Comparison of ENCODE assay signal across 1 cellular context in the genomic region with DNA sequence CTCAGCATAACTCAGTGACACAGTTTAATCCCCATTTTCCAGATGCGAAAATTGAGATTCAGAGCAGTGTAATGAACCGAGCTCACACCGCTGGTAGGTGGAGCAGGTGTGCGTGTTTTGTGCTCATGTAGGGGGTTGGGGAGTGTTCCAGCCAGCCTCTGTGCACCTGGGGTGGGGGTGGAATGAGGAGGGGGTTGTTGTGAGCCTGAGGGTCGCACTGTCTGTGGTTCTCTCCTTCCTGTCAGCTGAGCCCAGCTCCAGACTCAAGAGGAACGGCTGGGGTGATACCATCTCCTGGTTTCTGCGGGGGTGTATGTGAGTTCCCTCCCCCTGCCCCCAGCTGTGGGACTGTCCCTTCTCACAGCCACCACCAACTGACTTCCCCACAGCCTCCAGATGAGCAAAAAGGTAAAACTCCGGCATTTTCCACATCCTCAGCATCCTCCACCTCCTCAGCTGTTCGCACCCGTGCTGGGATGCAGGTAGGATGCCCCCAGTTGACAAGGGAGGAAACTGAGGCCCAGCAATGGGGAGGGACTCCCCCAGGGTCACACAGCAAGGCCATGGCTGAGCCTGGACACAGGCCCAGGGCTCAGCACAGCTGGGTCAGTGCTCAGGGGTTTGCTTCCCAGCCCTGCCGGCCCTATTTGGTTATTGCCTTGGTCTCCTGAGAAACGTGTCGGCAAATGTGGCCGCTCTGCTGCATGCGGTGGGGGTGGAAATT.
TF ChIP-seq lines count a peak whose summit lies in the region.

No MANE protein-coding gene starts in this region.

TF ChIP-seq in GM12878, 131 proteins besides CTCF, POLR2A, EP300 and RAD21 (continued from another document and continues in another):
- TF ChIP-seq USF1 (IDR thresholded peaks at IDR 0.05; ENCODE audit: borderline replicate concordance, extremely low read length, insufficient read depth, low read depth, low read length) (no peak), GABPA (IDR thresholded peaks at IDR 0.05; ENCODE audit: low read depth) (no peak), FOXK2 (IDR thresholded peaks at IDR 0.05) (peak; percentile 94), ZBTB11 (CRISPR knock-in tag; IDR thresholded peaks at IDR 0.05) (no peak), CBX3 (IDR thresholded peaks at IDR 0.05; ENCODE audit: borderline replicate concordance, low read depth) (no peak), SREBF1 (IDR thresholded peaks at IDR 0.05; ENCODE audit: low read length) (peak; percentile 92), MTA3 (IDR thresholded peaks at IDR 0.05; ENCODE audit: borderline replicate concordance, low read length) (no peak), PAX5 (IDR thresholded peaks at IDR 0.05; ENCODE audit: borderline replicate concordance, low read depth, low read length) (0 out of 2 replicates have a peak, but pooled peaks have one; percentile 38), NR2C1 (IDR thresholded peaks at IDR 0.05) (no peak), TARDBP (IDR thresholded peaks at IDR 0.05; ENCODE audit: borderline replicate concordance) (no peak), HCFC1 (IDR thresholded peaks at IDR 0.05; ENCODE audit: low read length) (no peak), CEBPB (IDR thresholded peaks at IDR 0.05; ENCODE audit: borderline replicate concordance in 1 of 2, low read depth in 2 of 2, low read length in 2 of 2) (no peak), ZNF622 (IDR thresholded peaks at IDR 0.05) (no peak), CBFB (IDR thresholded peaks at IDR 0.05; ENCODE audit: low read depth) (0 out of 2 replicates have a peak, but pooled peaks have one; percentile 16), SIX5 (IDR thresholded peaks at IDR 0.05; ENCODE audit: low read depth, low read length, severe bottlenecking) (peak; percentile 25), SMAD1 (IDR thresholded peaks at IDR 0.05; ENCODE audit: low read depth, partially characterized antibody) (no peak), SRF (IDR thresholded peaks at IDR 0.05; ENCODE audit: low read depth in 2 of 2, low read length in 2 of 2) (no peak), IKZF2 (IDR thresholded peaks at IDR 0.05) (peak; percentile 26; a peak in 2 of 4 replicates), HDAC6 (IDR thresholded peaks at IDR 0.05; ENCODE audit: unreplicated experiment) (no peak), KLF5 (IDR thresholded peaks at IDR 0.05; ENCODE audit: partially characterized antibody) (peak; percentile 97), IRF3 (IDR thresholded peaks at IDR 0.05) (no peak), ATF7 (IDR thresholded peaks at IDR 0.05; ENCODE audit: low read depth) (peak; percentile 97), SP1 (IDR thresholded peaks at IDR 0.05; ENCODE audit: low read depth, low read length) (peak; percentile 35), CHD2 (IDR thresholded peaks at IDR 0.05; ENCODE audit: borderline replicate concordance, low read depth, low read length) (peak; percentile 25; the same call in 1 of the 2 replicates), TCF7 (IDR thresholded peaks at IDR 0.05; ENCODE audit: borderline replicate concordance) (no peak), RB1 (IDR thresholded peaks at IDR 0.05; ENCODE audit: borderline replicate concordance) (no peak), ZNF592 (IDR thresholded peaks at IDR 0.05) (no peak), STAT3 (IDR thresholded peaks at IDR 0.05; ENCODE audit: low read depth, low read length) (no peak), MYB (IDR thresholded peaks at IDR 0.05; ENCODE audit: borderline replicate concordance, low read depth, low read length) (no peak), ZNF207 (IDR thresholded peaks at IDR 0.05; ENCODE audit: borderline replicate concordance) (peak; percentile 47; the same call in 1 of the 2 replicates), MEF2B (IDR thresholded peaks at IDR 0.05; ENCODE audit: partially characterized antibody, poor library complexity, severe bottlenecking) (peak; percentile 51), RCOR1 (conservative IDR thresholded peaks at IDR 0.05; ENCODE audit: low read depth, low read length) (0 out of 2 replicates have a peak, but pooled peaks have one; percentile 75)
- TF ChIP-seq, protein P1, sequence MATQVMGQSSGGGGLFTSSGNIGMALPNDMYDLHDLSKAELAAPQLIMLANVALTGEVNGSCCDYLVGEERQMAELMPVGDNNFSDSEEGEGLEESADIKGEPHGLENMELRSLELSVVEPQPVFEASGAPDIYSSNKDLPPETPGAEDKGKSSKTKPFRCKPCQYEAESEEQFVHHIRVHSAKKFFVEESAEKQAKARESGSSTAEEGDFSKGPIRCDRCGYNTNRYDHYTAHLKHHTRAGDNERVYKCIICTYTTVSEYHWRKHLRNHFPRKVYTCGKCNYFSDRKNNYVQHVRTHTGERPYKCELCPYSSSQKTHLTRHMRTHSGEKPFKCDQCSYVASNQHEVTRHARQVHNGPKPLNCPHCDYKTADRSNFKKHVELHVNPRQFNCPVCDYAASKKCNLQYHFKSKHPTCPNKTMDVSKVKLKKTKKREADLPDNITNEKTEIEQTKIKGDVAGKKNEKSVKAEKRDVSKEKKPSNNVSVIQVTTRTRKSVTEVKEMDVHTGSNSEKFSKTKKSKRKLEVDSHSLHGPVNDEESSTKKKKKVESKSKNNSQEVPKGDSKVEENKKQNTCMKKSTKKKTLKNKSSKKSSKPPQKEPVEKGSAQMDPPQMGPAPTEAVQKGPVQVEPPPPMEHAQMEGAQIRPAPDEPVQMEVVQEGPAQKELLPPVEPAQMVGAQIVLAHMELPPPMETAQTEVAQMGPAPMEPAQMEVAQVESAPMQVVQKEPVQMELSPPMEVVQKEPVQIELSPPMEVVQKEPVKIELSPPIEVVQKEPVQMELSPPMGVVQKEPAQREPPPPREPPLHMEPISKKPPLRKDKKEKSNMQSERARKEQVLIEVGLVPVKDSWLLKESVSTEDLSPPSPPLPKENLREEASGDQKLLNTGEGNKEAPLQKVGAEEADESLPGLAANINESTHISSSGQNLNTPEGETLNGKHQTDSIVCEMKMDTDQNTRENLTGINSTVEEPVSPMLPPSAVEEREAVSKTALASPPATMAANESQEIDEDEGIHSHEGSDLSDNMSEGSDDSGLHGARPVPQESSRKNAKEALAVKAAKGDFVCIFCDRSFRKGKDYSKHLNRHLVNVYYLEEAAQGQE (IDR thresholded peaks at IDR 0.05; ENCODE audit: low read depth, low read length), result no peak
- TF ChIP-seq, protein P2, sequence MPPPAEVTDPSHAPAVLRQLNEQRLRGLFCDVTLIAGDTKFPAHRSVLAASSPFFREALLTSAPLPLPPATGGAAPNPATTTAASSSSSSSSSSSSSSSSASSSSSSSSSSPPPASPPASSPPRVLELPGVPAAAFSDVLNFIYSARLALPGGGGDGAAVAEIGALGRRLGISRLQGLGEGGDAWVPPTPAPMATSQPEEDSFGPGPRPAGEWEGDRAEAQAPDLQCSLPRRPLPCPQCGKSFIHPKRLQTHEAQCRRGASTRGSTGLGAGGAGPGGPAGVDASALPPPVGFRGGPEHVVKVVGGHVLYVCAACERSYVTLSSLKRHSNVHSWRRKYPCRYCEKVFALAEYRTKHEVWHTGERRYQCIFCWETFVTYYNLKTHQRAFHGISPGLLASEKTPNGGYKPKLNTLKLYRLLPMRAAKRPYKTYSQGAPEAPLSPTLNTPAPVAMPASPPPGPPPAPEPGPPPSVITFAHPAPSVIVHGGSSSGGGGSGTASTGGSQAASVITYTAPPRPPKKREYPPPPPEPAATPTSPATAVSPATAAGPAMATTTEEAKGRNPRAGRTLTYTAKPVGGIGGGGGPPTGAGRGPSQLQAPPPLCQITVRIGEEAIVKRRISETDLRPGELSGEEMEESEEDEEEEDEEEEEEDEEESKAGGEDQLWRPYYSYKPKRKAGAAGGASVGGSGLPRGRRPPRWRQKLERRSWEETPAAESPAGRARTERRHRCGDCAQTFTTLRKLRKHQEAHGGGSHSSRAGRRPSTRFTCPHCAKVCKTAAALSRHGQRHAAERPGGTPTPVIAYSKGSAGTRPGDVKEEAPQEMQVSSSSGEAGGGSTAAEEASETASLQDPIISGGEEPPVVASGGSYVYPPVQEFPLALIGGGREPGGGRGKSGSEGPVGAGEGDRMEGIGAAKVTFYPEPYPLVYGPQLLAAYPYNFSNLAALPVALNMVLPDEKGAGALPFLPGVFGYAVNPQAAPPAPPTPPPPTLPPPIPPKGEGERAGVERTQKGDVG (CRISPR knock-in tag; IDR thresholded peaks at IDR 0.05), result no peak
- TF ChIP-seq, protein P3, sequence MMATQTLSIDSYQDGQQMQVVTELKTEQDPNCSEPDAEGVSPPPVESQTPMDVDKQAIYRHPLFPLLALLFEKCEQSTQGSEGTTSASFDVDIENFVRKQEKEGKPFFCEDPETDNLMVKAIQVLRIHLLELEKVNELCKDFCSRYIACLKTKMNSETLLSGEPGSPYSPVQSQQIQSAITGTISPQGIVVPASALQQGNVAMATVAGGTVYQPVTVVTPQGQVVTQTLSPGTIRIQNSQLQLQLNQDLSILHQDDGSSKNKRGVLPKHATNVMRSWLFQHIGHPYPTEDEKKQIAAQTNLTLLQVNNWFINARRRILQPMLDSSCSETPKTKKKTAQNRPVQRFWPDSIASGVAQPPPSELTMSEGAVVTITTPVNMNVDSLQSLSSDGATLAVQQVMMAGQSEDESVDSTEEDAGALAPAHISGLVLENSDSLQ (IDR thresholded peaks at IDR 0.05), result no peak
- TF ChIP-seq, protein P4, sequence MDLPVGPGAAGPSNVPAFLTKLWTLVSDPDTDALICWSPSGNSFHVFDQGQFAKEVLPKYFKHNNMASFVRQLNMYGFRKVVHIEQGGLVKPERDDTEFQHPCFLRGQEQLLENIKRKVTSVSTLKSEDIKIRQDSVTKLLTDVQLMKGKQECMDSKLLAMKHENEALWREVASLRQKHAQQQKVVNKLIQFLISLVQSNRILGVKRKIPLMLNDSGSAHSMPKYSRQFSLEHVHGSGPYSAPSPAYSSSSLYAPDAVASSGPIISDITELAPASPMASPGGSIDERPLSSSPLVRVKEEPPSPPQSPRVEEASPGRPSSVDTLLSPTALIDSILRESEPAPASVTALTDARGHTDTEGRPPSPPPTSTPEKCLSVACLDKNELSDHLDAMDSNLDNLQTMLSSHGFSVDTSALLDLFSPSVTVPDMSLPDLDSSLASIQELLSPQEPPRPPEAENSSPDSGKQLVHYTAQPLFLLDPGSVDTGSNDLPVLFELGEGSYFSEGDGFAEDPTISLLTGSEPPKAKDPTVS (IDR thresholded peaks at IDR 0.05; ENCODE audit: low read depth, low read length), result no peak
